ENCODE assay signal across 20 cellular contexts in the genomic region with DNA sequence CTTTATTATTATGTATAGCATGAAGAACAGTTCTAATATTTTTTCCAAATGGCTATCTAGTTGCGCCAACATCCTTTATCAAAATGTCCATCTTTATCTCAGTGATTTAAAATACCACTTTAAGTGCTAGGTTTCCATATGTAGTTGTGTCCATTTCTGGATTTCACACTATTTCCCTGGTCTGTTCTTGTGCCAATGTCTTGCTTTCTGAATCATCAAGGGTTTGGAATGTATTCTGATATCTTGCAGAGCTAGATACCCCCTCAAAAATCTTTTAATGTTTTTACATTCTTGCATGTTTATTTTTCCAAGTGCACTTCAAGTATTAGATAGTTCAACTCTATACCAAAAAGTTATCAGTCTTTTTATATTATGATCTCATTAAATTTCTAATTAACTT.
"Had no signal": no experiment of that assay in that cellular context is flagged by ENCODE, and none has a peak within 500 bp of the region (broad histone marks: within the 10 kb centered on the region; RNA-seq: fewer than 3 reads in every experiment).

No MANE protein-coding gene starts in this region.

- DNase-seq: colonic mucosa; dermis blood vessel endothelial cell; foreskin melanocyte; heart left ventricle; hippocampal formation; islet precursor cell; mammary epithelial cell; mucosa of descending colon; naive thymus-derived CD8-positive, alpha-beta T cell; posterior cingulate gyrus; stimulated activated CD4-positive, alpha-beta T cell treated with anti-CD3 and anti-CD28 coated beads, Interleukin-2, amount 100 ng/mL, for 24 hours; stimulated activated CD4-positive, alpha-beta T cell treated with anti-CD3 and anti-CD28 coated beads, Interleukin-4, amount 100 ng/mL, for 4 hours; stimulated activated naive B cell treated with anti-CD40 and anti-IgM and Interleukin-4, amounts not matched to agents 10 μg/mL and 1 μg/mL and 100 μg/mL, for 72 hours; stimulated activated naive CD8-positive, alpha-beta T cell treated with anti-CD3 and anti-CD28 coated beads, Interleukin-15, amount 100 ng/mL, for 72 hours; transverse colon had no signal

- H3K36me3 ChIP-seq: colonic mucosa, thoracic aorta, transverse colon had no signal

- H3K4me1 Mint-ChIP-seq: neural crest cell; stimulated activated naive CD8-positive, alpha-beta T cell treated with anti-CD3 and anti-CD28 coated beads, Interleukin-15, amount 100 ng/mL, for 72 hours had no signal

- H3K27ac ChIP-seq: colonic mucosa, heart left ventricle, skin epidermis, thoracic aorta, transverse colon had no signal

- ATAC-seq: heart left ventricle; left lobe of liver; mucosa of descending colon; naive thymus-derived CD8-positive, alpha-beta T cell; sciatic nerve; stimulated activated naive B cell treated with anti-CD40 and anti-IgM and Interleukin-4, amounts not matched to agents 10 μg/mL and 1 μg/mL and 100 μg/mL, for 72 hours; stimulated activated naive CD8-positive, alpha-beta T cell treated with anti-CD3 and anti-CD28 coated beads, Interleukin-15, amount 100 ng/mL, for 72 hours had no signal

- H3K4me1 ChIP-seq: colonic mucosa, heart left ventricle, transverse colon had no signal

- H3K4me3 ChIP-seq: colonic mucosa, heart left ventricle, mucosa of descending colon, skin epidermis, thoracic aorta, transverse colon had no signal

- H3K27ac Mint-ChIP-seq: naive thymus-derived CD8-positive, alpha-beta T cell; stimulated activated naive B cell treated with anti-CD40 and anti-IgM and Interleukin-4, amounts not matched to agents 10 μg/mL and 1 μg/mL and 100 μg/mL, for 72 hours; stimulated activated naive CD8-positive, alpha-beta T cell treated with anti-CD3 and anti-CD28 coated beads, Interleukin-15, amount 100 ng/mL, for 72 hours had no signal

- H3K27me3 ChIP-seq: colonic mucosa, heart left ventricle, transverse colon had no signal

- H3K27me3 Mint-ChIP-seq: naive thymus-derived CD8-positive, alpha-beta T cell; stimulated activated naive B cell treated with anti-CD40 and anti-IgM and Interleukin-4, amounts not matched to agents 10 μg/mL and 1 μg/mL and 100 μg/mL, for 72 hours; stimulated activated naive CD8-positive, alpha-beta T cell treated with anti-CD3 and anti-CD28 coated beads, Interleukin-15, amount 100 ng/mL, for 72 hours had no signal

- H3K9me3 Mint-ChIP-seq: naive thymus-derived CD8-positive, alpha-beta T cell; neural crest cell; stimulated activated naive B cell treated with anti-CD40 and anti-IgM and Interleukin-4, amounts not matched to agents 10 μg/mL and 1 μg/mL and 100 μg/mL, for 72 hours; stimulated activated naive CD8-positive, alpha-beta T cell treated with anti-CD3 and anti-CD28 coated beads, Interleukin-15, amount 100 ng/mL, for 72 hours had no signal

- H3K9me3 ChIP-seq: colonic mucosa, heart left ventricle, mucosa of descending colon, thoracic aorta, transverse colon had no signal

- H3K4me3 Mint-ChIP-seq: naive thymus-derived CD8-positive, alpha-beta T cell; neural crest cell; stimulated activated naive B cell treated with anti-CD40 and anti-IgM and Interleukin-4, amounts not matched to agents 10 μg/mL and 1 μg/mL and 100 μg/mL, for 72 hours; stimulated activated naive CD8-positive, alpha-beta T cell treated with anti-CD3 and anti-CD28 coated beads, Interleukin-15, amount 100 ng/mL, for 72 hours had no signal
